Comparison of ENCODE assay signal across 25 cellular contexts in genomic region chr7:121002755-121003114, GRCh38. TPM values are rescaled to one million over a fixed set of nuclear protein-coding genes. Genes with fewer than 3 reads are reported as not detected.
A peak's percentile ranks its signal among the peaks of the same experiment; 100 is the strongest.
DNase-seq lines count a peak whose midpoint lies in the region; ATAC-seq, FAIRE-seq and TF ChIP-seq lines count a peak whose summit lies in the region.
"Had no signal": no experiment of that assay in that cellular context is flagged by ENCODE, and none has a peak within 500 bp of the region (broad histone marks: within the 10 kb centered on the region; RNA-seq: fewer than 3 reads in every experiment).

No MANE protein-coding gene starts in this region.

- BruUV-seq in K562 (replicated peaks; lab: Mats Ljungman, UMichigan), result TSS peak; percentile 2

- H2AFZ ChIP-seq in K562 (ENCODE audit: low read depth, low read length) (no peak overlapping the region), smooth muscle cell (ENCODE audit: low read depth) (peak overlapping the region; percentile 45)

- peak overlapping the region; percentile 52 for H3K27ac Mint-ChIP-seq in HFFc6
- H3K27ac Mint-ChIP-seq: activated CD4-positive, alpha-beta memory T cell treated with anti-CD3 and anti-CD28 coated beads, Interleukin-2, amount 10 ng/mL, durations not matched to agents 7 days and 5 days; activated naive CD4-positive, alpha-beta T cell treated with anti-CD3 and anti-CD28 coated beads, Interleukin-2, amount 10 ng/mL, durations not matched to agents 7 days and 5 days; CD4-positive, alpha-beta memory T cell; dendritic cell treated with granulocyte-macrophage colony-stimulating factor and Interleukin-4, amounts not matched to agents 40 ng/mL and 50 ng/mL, for 4 days; naive thymus-derived CD8-positive, alpha-beta T cell had no signal

- H3K9me3 ChIP-seq in K562 (replicated peaks; ENCODE audit: control insufficient read depth, insufficient read depth, low read depth, low read length) (no peaks in the 10 kb centered on the region), right lobe of liver (no peaks in the 10 kb centered on the region), smooth muscle cell (replicated peaks; ENCODE audit: low read depth) (no peaks in the 10 kb centered on the region), upper lobe of right lung (no peaks in the 10 kb centered on the region)
- H3K9me3 ChIP-seq: body of pancreas had no signal

- peaks cover 100% of the 10 kb centered on the region for H3K79me2 ChIP-seq in K562 (ENCODE audit: control insufficient read depth, insufficient read depth, low read length)
- peaks cover 23% of the 10 kb centered on the region for H3K79me2 ChIP-seq in smooth muscle cell (ENCODE audit: low read depth)

- H3K36me3 ChIP-seq in K562 (ENCODE audit: control insufficient read depth, insufficient read depth, low read length) (peaks cover 92% of the 10 kb centered on the region), right lobe of liver (no peaks in the 10 kb centered on the region), smooth muscle cell (ENCODE audit: low read depth) (no peaks in the 10 kb centered on the region), upper lobe of right lung (no peaks in the 10 kb centered on the region)

- no peak for FAIRE-seq in K562 (lab: Jason Lieb, UNC)

- peaks cover 15% of the 10 kb centered on the region for H3F3A ChIP-seq in smooth muscle cell (ENCODE audit: low read depth)

- peaks cover 4% of the 10 kb centered on the region; the same call in 1 of the 2 replicates for H3K9me3 Mint-ChIP-seq in HFFc6
- H3K9me3 Mint-ChIP-seq: activated CD4-positive, alpha-beta memory T cell treated with anti-CD3 and anti-CD28 coated beads, Interleukin-2, amount 10 ng/mL, durations not matched to agents 7 days and 5 days; activated naive CD4-positive, alpha-beta T cell treated with anti-CD3 and anti-CD28 coated beads, Interleukin-2, amount 10 ng/mL, durations not matched to agents 7 days and 5 days; dendritic cell treated with granulocyte-macrophage colony-stimulating factor and Interleukin-4, amounts not matched to agents 40 ng/mL and 50 ng/mL, for 4 days; naive thymus-derived CD8-positive, alpha-beta T cell had no signal

- DNase-seq in HFFc6, result no peak
- no peak for DNase-seq in K562 (ENCODE audit: extremely low read depth in 1 of 4, low spot score in 3 of 4)
- DNase-seq in right lobe of liver, result no peak
- no peak for DNase-seq in smooth muscle cell (lab: John Stamatoyannopoulos, UW; ENCODE audit: unreplicated experiment)
- no peak for DNase-seq in upper lobe of right lung
- DNase-seq in iPS-NIHi7 (ENCODE audit: extremely low spot score), result no peak
- DNase-seq: activated CD4-positive, alpha-beta memory T cell treated with anti-CD3 and anti-CD28 coated beads, Interleukin-2, amount 10 ng/mL, durations not matched to agents 7 days and 5 days; activated naive CD4-positive, alpha-beta T cell treated with anti-CD3 and anti-CD28 coated beads, Interleukin-2, amount 10 ng/mL, durations not matched to agents 7 days and 5 days; activated T-cell treated with anti-CD3 and anti-CD28 coated beads, Interleukin-2, amount 50 U/mL, for 1 hour; body of pancreas; CD4-positive, alpha-beta memory T cell; DMS79; GM23248; KG1; naive thymus-derived CD8-positive, alpha-beta T cell; NCI-H1048; NCI-H2081 treated with DMSO at 0.1 percent for 48 hours; NCI-H526 treated with DMSO at 0.1 percent for 48 hours; stimulated activated naive CD8-positive, alpha-beta T cell treated with anti-CD3 and anti-CD28 coated beads, Interleukin-15, Interleukin-2, amounts not matched to agents 100 U/mL and 50 U/mL, for 24 hours had no signal

- no peak overlapping the region; the same call in 1 of the 2 replicates for H3K4me3 Mint-ChIP-seq in HFFc6
- H3K4me3 Mint-ChIP-seq: activated CD4-positive, alpha-beta memory T cell treated with anti-CD3 and anti-CD28 coated beads, Interleukin-2, amount 10 ng/mL, durations not matched to agents 7 days and 5 days; activated naive CD4-positive, alpha-beta T cell treated with anti-CD3 and anti-CD28 coated beads, Interleukin-2, amount 10 ng/mL, durations not matched to agents 7 days and 5 days; CD4-positive, alpha-beta memory T cell; dendritic cell treated with granulocyte-macrophage colony-stimulating factor and Interleukin-4, amounts not matched to agents 40 ng/mL and 50 ng/mL, for 4 days; naive thymus-derived CD8-positive, alpha-beta T cell; WTC11 had no signal

- intact Hi-C loops in K562 (cut with micrococcal nuclease) (no loop called here), right lobe of liver (cut with DNase I) (no loop called here), upper lobe of right lung (cut with DNase I) (no loop called here)

- CTCF ChIA-PET in K562 (lab: Yijun Ruan, JAX; ENCODE audit: low intra/inter-chr PET ratio), result no interaction called here

- POLR2A ChIA-PET in K562 (lab: Yijun Ruan, JAX), result interaction anchor here (0.8 to 6.3 kb wide), 7 partner anchors 12 to 94 kb away, joined by 3 to 56 read pairs (median 4); partner anchors contain the start of gene CPED1

- no peak for TF ChIP-seq RAD21 in K562 (CRISPR knock-in tag; conservative IDR thresholded peaks at IDR 0.05 in 1 of 2, IDR thresholded peaks at IDR 0.05 in 1 of 2)

- in situ Hi-C loops in K562 (cut with MboI), result no loop called here

- H3K27me3 Mint-ChIP-seq in HFFc6 (ENCODE audit: insufficient read depth), result no peaks in the 10 kb centered on the region

- H3K9me1 ChIP-seq in K562 (ENCODE audit: control insufficient read depth, insufficient read depth, low read length), result no peaks in the 10 kb centered on the region

- H3K4me2 ChIP-seq in K562 (ENCODE audit: insufficient read depth, low read length), result peak overlapping the region; percentile 22; the same call in 1 of the 2 replicates
- H3K4me2 ChIP-seq in smooth muscle cell, result peak overlapping the region; percentile 69

- ATAC-seq in K562, result no peak
- peak in 2 of 4 donors; percentile 4 to 25 for ATAC-seq in right lobe of liver
- no peak for ATAC-seq in HG02763 (IDR thresholded peaks at IDR 0.05; ENCODE audit: unreplicated experiment)
- ATAC-seq in upper lobe of right lung, result no peak
- no peak for ATAC-seq in HG03432 (IDR thresholded peaks at IDR 0.05; ENCODE audit: unreplicated experiment)
- ATAC-seq: body of pancreas; naive thymus-derived CD8-positive, alpha-beta T cell; stimulated activated naive CD8-positive, alpha-beta T cell treated with anti-CD3 and anti-CD28 coated beads, Interleukin-15, Interleukin-2, amounts not matched to agents 100 U/mL and 50 U/mL, for 24 hours; WTC11 had no signal

- H3K4me1 Mint-ChIP-seq in HFFc6 (ENCODE audit: low read depth), result peaks cover 87% of the 10 kb centered on the region

- H3K27me3 ChIP-seq in K562 (ENCODE audit: control insufficient read depth in 2 of 2, insufficient read depth in 2 of 2, low read length in 2 of 2), result no peaks in the 10 kb centered on the region
- no peaks in the 10 kb centered on the region for H3K27me3 ChIP-seq in right lobe of liver
- H3K27me3 ChIP-seq in smooth muscle cell (ENCODE audit: low read depth), result no peaks in the 10 kb centered on the region
- H3K27me3 ChIP-seq in upper lobe of right lung, result no peaks in the 10 kb centered on the region
- H3K27me3 ChIP-seq: body of pancreas had no signal

- no peak for TF ChIP-seq EP300 in K562 (IDR thresholded peaks at IDR 0.05; ENCODE audit: low read length)

- peaks cover 5% of the 10 kb centered on the region; the same call in 1 of the 2 replicates for H4K20me1 ChIP-seq in K562 (replicated peaks; ENCODE audit: control insufficient read depth, insufficient read depth, low read length)
- no peaks in the 10 kb centered on the region for H4K20me1 ChIP-seq in smooth muscle cell (ENCODE audit: low read depth)

- TF ChIP-seq POLR2A in K562 (conservative IDR thresholded peaks at IDR 0.05) (no peak), right lobe of liver (IDR thresholded peaks at IDR 0.05) (no peak)

- H3K4me1 ChIP-seq in K562 (replicated peaks in 1 of 2; ENCODE audit: control insufficient read depth in 2 of 2, insufficient read depth in 2 of 2, low read length in 2 of 2) (peaks cover 24 to 75% of the 10 kb centered on the region in 2 experiments), right lobe of liver (peaks cover 0 to 56% (median 19%) of the 10 kb centered on the region in 4 donors), smooth muscle cell (ENCODE audit: low read depth) (peaks cover 41% of the 10 kb centered on the region), upper lobe of right lung (peaks cover 15% of the 10 kb centered on the region)
- H3K4me1 ChIP-seq: body of pancreas had no signal

- TF ChIP-seq CTCF in HFFc6 (IDR thresholded peaks at IDR 0.05), result no peak
- no peak for TF ChIP-seq CTCF in K562 (IDR thresholded peaks at IDR 0.05 in 2 of 3, conservative IDR thresholded peaks at IDR 0.05 in 1 of 3; ENCODE audit: insufficient read depth in 2 of 3, low read depth in 1 of 3, low read length in 3 of 3)
- no peak for TF ChIP-seq CTCF in right lobe of liver (IDR thresholded peaks at IDR 0.05)
- no peak for TF ChIP-seq CTCF in smooth muscle cell (IDR thresholded peaks at IDR 0.05; ENCODE audit: borderline replicate concordance, insufficient read depth, poor library complexity, severe bottlenecking)
- TF ChIP-seq CTCF in upper lobe of right lung (IDR thresholded peaks at IDR 0.05), result no peak

- H3K4me3 ChIP-seq in K562 (no peak overlapping the region), right lobe of liver (no peak overlapping the region), smooth muscle cell (no peak overlapping the region), upper lobe of right lung (no peak overlapping the region)
- H3K4me3 ChIP-seq: body of pancreas, GM23248, lung had no signal

- H3K36me3 Mint-ChIP-seq in HFFc6 (ENCODE audit: low read depth), result peaks cover 37% of the 10 kb centered on the region
- H3K36me3 Mint-ChIP-seq: activated naive CD4-positive, alpha-beta T cell treated with anti-CD3 and anti-CD28 coated beads, Interleukin-2, amount 10 ng/mL, durations not matched to agents 7 days and 5 days; CD4-positive, alpha-beta memory T cell; WTC11 had no signal

- H3K9ac ChIP-seq in K562 (ENCODE audit: insufficient read depth in 1 of 2, low read depth in 2 of 2, low read length in 2 of 2), result 0 out of 4 replicates have a peak overlapping the region, but pooled peaks of 1 of the 2 experiments have one; percentile 18
- H3K9ac ChIP-seq in smooth muscle cell (ENCODE audit: low read depth), result peak overlapping the region; percentile 75
- H3K9ac ChIP-seq: GM23248 had no signal

- 73% methylated on average over 3 of the region's 3 CpGs for WGBS in K562 (ENCODE audit: insufficient coverage, low coverage, missing lambda C conversion rate)
- WGBS in right lobe of liver (ENCODE audit: insufficient coverage, low coverage, low lambda C conversion rate, missing lambda C conversion rate), result 47% methylated on average over 3 of the region's 3 CpGs
- 44% methylated on average over 3 of the region's 3 CpGs for WGBS in smooth muscle cell (ENCODE audit: low lambda C conversion rate)

- H3K27ac ChIP-seq in K562 (ENCODE audit: extremely low read depth, low read depth, low read length) (no peak overlapping the region; the same call in 2 of the 3 replicates), right lobe of liver (peak overlapping the region; percentile 42 to 66 (median 65)), smooth muscle cell (ENCODE audit: low read depth) (peak overlapping the region; percentile 94), upper lobe of right lung (no peak overlapping the region)
- H3K27ac ChIP-seq: body of pancreas, GM23248 had no signal

RNA-seq across cellular contexts. Expression of gene CPED1, which starts 14.2 kb away (rescaled TPM):
- 100 to 1,000 TPM in 2 of 6 experiments, 10 to 100 TPM in 4; 85.0 to 112 (median 95.9) TPM for total RNA-seq in HFFc6 (2021; fragmentation: NEBNext Ultra II Directional; extraction: Animal tissue kit (Norgen Biotek cat#: 25700))
- 894 and 1,629 TPM in 2 replicates for total RNA-seq in K562 (2011; cell fraction: chromatin; rRNA removed; ENCODE audit: low replicate concordance)
- 336 and 368 TPM in 2 replicates for total RNA-seq in K562 (2011; cell fraction: nucleolus; rRNA removed)
- total RNA-seq in K562 (2011; cell fraction: nucleoplasm; rRNA removed), result 603 and 625 TPM in 2 replicates
- 228 and 247 TPM in 2 replicates for total RNA-seq in K562 (2014; rRNA removed)
- total RNA-seq in K562 (2014; rRNA removed; fragmentation: Illumina TruSeq; extraction: Trizol), result 393 and 413 TPM in 2 replicates
- 254 and 267 TPM in 2 replicates for total RNA-seq in K562 (2015; rRNA removed; fragmentation: Illumina TruSeq; extraction: Trizol)
- total RNA-seq in K562 (2021), result 290 and 301 TPM in 2 replicates
- 205 and 316 TPM in 2 replicates for polyA plus RNA-seq in K562 (2011; rRNA removed)
- 91.5 and 147 TPM in 2 replicates for polyA plus RNA-seq in K562 (2011; cell fraction: cytosol; rRNA removed)
- polyA plus RNA-seq in K562 (2011; cell fraction: nucleus; rRNA removed), result 211 and 239 TPM in 2 replicates
- 152 and 202 TPM in 2 replicates for polyA plus RNA-seq in K562 (2012)
- 288 and 329 TPM in 2 replicates for polyA plus RNA-seq in K562 (2014; fragmentation: Illumina TruSeq; extraction: Trizol)
- polyA plus RNA-seq in K562 (2014; fragmentation: Nextera tagmentation; extraction: Ambion mirVana), result 100 to 1,000 TPM; 221 to 292 TPM
- 195 and 210 TPM in 2 replicates for polyA plus RNA-seq in K562 (2014; rRNA removed)
- polyA minus RNA-seq in K562 (2011; rRNA and poly(A)+ RNA removed), result 717 and 810 TPM in 2 replicates
- polyA minus RNA-seq in K562 (2011; cell fraction: cytosol; rRNA and poly(A)+ RNA removed), result 96.8 and 138 TPM in 2 replicates
- polyA minus RNA-seq in K562 (2011; cell fraction: nucleus; rRNA and poly(A)+ RNA removed), result 704 and 866 TPM in 2 replicates
- 10 to 100 TPM; 24.3 to 45.8 (median 34.9) TPM for total RNA-seq in right lobe of liver
- total RNA-seq in smooth muscle cell, result 12.9 and 21.6 TPM in 2 replicates
- polyA plus RNA-seq in smooth muscle cell, result 5.8 and 9.5 TPM in 2 replicates
- 39.2 TPM for total RNA-seq in upper lobe of right lung
- total RNA-seq: activated CD4-positive, alpha-beta memory T cell treated with anti-CD3 and anti-CD28 coated beads, Interleukin-2, amount 10 ng/mL, durations not matched to agents 7 days and 5 days; naive thymus-derived CD8-positive, alpha-beta T cell; T-helper 2 cell treated with Interferon-gamma antibody and Interleukin-4, amounts not matched to agents 100 ng/mL and 5 ng/mL, for 36 hours had no signal
- polyA plus RNA-seq: CD4-positive, alpha-beta memory T cell; naive thymus-derived CD8-positive, alpha-beta T cell had no signal

RNA-seq across cellular contexts. Expression of gene ING3, which starts 52.2 kb away (rescaled TPM):
- 10 to 100 TPM in 5 of 6 experiments, 1 to 10 TPM in 1; 9.8 to 15.0 (median 12.7) TPM for total RNA-seq in HFFc6 (2021; fragmentation: NEBNext Ultra II Directional; extraction: Animal tissue kit (Norgen Biotek cat#: 25700))
- total RNA-seq in K562 (2011; cell fraction: chromatin; rRNA removed; ENCODE audit: low replicate concordance), result 16.8 and 65.4 TPM in 2 replicates
- total RNA-seq in K562 (2011; cell fraction: nucleolus; rRNA removed), result 11.8 and 15.3 TPM in 2 replicates
- 29.0 and 51.5 TPM in 2 replicates for total RNA-seq in K562 (2011; cell fraction: nucleoplasm; rRNA removed)
- total RNA-seq in K562 (2014; rRNA removed) (19.8 and 22.8 TPM in 2 replicates), K562 (2014; rRNA removed; fragmentation: Illumina TruSeq; extraction: Trizol) (50.4 and 59.3 TPM in 2 replicates), K562 (2015; rRNA removed; fragmentation: Illumina TruSeq; extraction: Trizol) (38.8 and 43.9 TPM in 2 replicates), K562 (2021) (37.0 and 38.1 TPM in 2 replicates), right lobe of liver (1 to 10 TPM; 4.5 to 6.5 (median 6.2) TPM), smooth muscle cell (11.8 and 23.1 TPM in 2 replicates), upper lobe of right lung (17.9 TPM)
- polyA plus RNA-seq in K562 (2011; rRNA removed) (38.2 and 54.6 TPM in 2 replicates), K562 (2014; fragmentation: Illumina TruSeq; extraction: Trizol) (50.3 and 58.0 TPM in 2 replicates), K562 (2014; fragmentation: Nextera tagmentation; extraction: Ambion mirVana) (100 to 1,000 TPM; 216 to 233 TPM), K562 (2014; rRNA removed) (36.0 and 43.8 TPM in 2 replicates), smooth muscle cell (8.4 and 12.4 TPM in 2 replicates)
- polyA plus RNA-seq in K562 (2011; cell fraction: cytosol; rRNA removed), result 8.1 and 14.7 TPM in 2 replicates
- 19.7 and 49.3 TPM in 2 replicates for polyA plus RNA-seq in K562 (2011; cell fraction: nucleus; rRNA removed)
- polyA plus RNA-seq in K562 (2012), result 34.5 and 42.1 TPM in 2 replicates
- polyA minus RNA-seq in K562 (2011; rRNA and poly(A)+ RNA removed), result 54.3 and 56.3 TPM in 2 replicates
- 12.3 and 13.2 TPM in 2 replicates for polyA minus RNA-seq in K562 (2011; cell fraction: cytosol; rRNA and poly(A)+ RNA removed)
- 27.2 and 55.6 TPM in 2 replicates for polyA minus RNA-seq in K562 (2011; cell fraction: nucleus; rRNA and poly(A)+ RNA removed)

Comparison
In these comparisons a context has a peak if more than half of its experiments do, and no peak if none do; other contexts are left out.
1. H3K27ac ChIP-seq: peak in right lobe of liver (3 of 3) and smooth muscle cell (single experiment); none in K562 (single experiment) and upper lobe of right lung (single experiment).